In the genomic region with DNA sequence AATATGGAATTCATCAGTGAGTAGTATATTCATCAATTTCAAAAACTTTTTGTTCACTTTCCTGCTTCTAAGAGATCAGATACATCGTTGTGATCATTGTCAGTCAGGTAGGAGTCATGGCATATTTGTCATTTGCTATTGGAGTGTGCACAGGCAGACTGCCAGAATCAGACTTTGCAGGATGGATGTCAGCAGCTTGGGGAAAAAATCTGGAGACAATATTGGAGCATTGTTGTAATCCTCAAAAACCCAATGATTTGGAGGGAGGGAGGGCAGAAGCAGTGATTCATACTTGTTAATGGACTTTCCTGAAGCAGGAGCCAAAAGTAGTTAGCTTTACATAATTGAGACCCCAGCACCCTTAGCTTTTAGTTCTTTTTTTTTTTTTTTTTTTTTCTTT, we compare ENCODE assay signal across 28 cellular contexts. TPM values are rescaled to one million over a fixed set of nuclear protein-coding genes. Genes with fewer than 3 reads are reported as not detected.
"Had no signal": no experiment of that assay in that cellular context is flagged by ENCODE, and none has a peak within 500 bp of the region (broad histone marks: within the 10 kb centered on the region; RNA-seq: fewer than 3 reads in every experiment).

No MANE protein-coding gene starts in this region.

- H3K4me3 ChIP-seq: coronary artery, esophagus muscularis mucosa, left ventricle myocardium inferior, lower lobe of right lung, ovary, psoas muscle, skin epidermis, spleen, thoracic aorta, tibial nerve, upper lobe of left lung, uterus had no signal

- H3K4me1 ChIP-seq: esophagus muscularis mucosa, left ventricle myocardium inferior, lower lobe of right lung, psoas muscle, spleen, tibial nerve, upper lobe of left lung, uterus had no signal

- H3K27ac Mint-ChIP-seq: immature natural killer cell; natural killer cell; stimulated activated memory B cell treated with anti-CD40 and anti-IgM and Interleukin-4, amounts not matched to agents 10 μg/mL and 1 μg/mL and 100 μg/mL, for 72 hours; stimulated activated naive CD8-positive, alpha-beta T cell treated with anti-CD3 and anti-CD28 coated beads, Interleukin-15, Interleukin-2, amounts not matched to agents 100 ng/mL and 50 ng/mL, for 24 hours had no signal

- H3K4me3 Mint-ChIP-seq: immature natural killer cell; natural killer cell; stimulated activated memory B cell treated with anti-CD40 and anti-IgM and Interleukin-4, amounts not matched to agents 10 μg/mL and 1 μg/mL and 100 μg/mL, for 72 hours; stimulated activated naive CD8-positive, alpha-beta T cell treated with anti-CD3 and anti-CD28 coated beads, Interleukin-15, Interleukin-2, amounts not matched to agents 100 ng/mL and 50 ng/mL, for 24 hours had no signal

- H3K36me3 Mint-ChIP-seq: natural killer cell had no signal

- H3K4me1 Mint-ChIP-seq: immature natural killer cell; natural killer cell; stimulated activated memory B cell treated with anti-CD40 and anti-IgM and Interleukin-4, amounts not matched to agents 10 μg/mL and 1 μg/mL and 100 μg/mL, for 72 hours had no signal

- ATAC-seq: left colon; lower lobe of right lung; natural killer cell; psoas muscle; right cardiac atrium; stimulated activated memory B cell treated with anti-CD40 and anti-IgM and Interleukin-4, amounts not matched to agents 10 μg/mL and 1 μg/mL and 100 μg/mL, for 72 hours had no signal

- H3K27me3 ChIP-seq: esophagus muscularis mucosa, ovary, spleen, tibial nerve, upper lobe of left lung had no signal

- DNase-seq: dermis blood vessel endothelial cell; effector memory CD4-positive, alpha-beta T cell; hypothalamus; immature natural killer cell; islet precursor cell; kidney glomerular epithelial cell; left colon; left ventricle myocardium inferior; lower lobe of right lung; natural killer cell; occipital lobe; ovary; posterior cingulate gyrus; psoas muscle; right cardiac atrium; spleen; stimulated activated CD4-positive, alpha-beta T cell treated with anti-CD3 and anti-CD28 coated beads, Interleukin-4, amount 100 ng/mL, for 4 hours; upper lobe of left lung; uterus had no signal

- H3K27me3 Mint-ChIP-seq: stimulated activated memory B cell treated with anti-CD40 and anti-IgM and Interleukin-4, amounts not matched to agents 10 μg/mL and 1 μg/mL and 100 μg/mL, for 72 hours; stimulated activated naive CD8-positive, alpha-beta T cell treated with anti-CD3 and anti-CD28 coated beads, Interleukin-15, Interleukin-2, amounts not matched to agents 100 ng/mL and 50 ng/mL, for 24 hours had no signal

- H3K9me3 Mint-ChIP-seq: immature natural killer cell; natural killer cell; stimulated activated memory B cell treated with anti-CD40 and anti-IgM and Interleukin-4, amounts not matched to agents 10 μg/mL and 1 μg/mL and 100 μg/mL, for 72 hours; stimulated activated naive CD8-positive, alpha-beta T cell treated with anti-CD3 and anti-CD28 coated beads, Interleukin-15, Interleukin-2, amounts not matched to agents 100 ng/mL and 50 ng/mL, for 24 hours had no signal

- H3K36me3 ChIP-seq: esophagus muscularis mucosa, left ventricle myocardium inferior, lower lobe of right lung, ovary, thoracic aorta, upper lobe of left lung, uterus had no signal

- H3K9me3 ChIP-seq: esophagus muscularis mucosa, left ventricle myocardium inferior, lower lobe of right lung, ovary, psoas muscle, spleen, thoracic aorta, tibial nerve, upper lobe of left lung, uterus had no signal

- H3K27ac ChIP-seq: coronary artery, esophagus muscularis mucosa, left ventricle myocardium inferior, lower lobe of right lung, ovary, psoas muscle, skin epidermis, spleen, thoracic aorta, tibial nerve, upper lobe of left lung, uterus had no signal

- FAIRE-seq: endothelial cell of umbilical vein, frontal cortex had no signal

RNA-seq across cellular contexts. Expression of a gene that starts 59.6 kb away (rescaled TPM):
- total RNA-seq: dermis blood vessel endothelial cell, lower lobe of right lung had no signal
